8 cellular contexts compared by ENCODE assay signal in the genomic region with DNA sequence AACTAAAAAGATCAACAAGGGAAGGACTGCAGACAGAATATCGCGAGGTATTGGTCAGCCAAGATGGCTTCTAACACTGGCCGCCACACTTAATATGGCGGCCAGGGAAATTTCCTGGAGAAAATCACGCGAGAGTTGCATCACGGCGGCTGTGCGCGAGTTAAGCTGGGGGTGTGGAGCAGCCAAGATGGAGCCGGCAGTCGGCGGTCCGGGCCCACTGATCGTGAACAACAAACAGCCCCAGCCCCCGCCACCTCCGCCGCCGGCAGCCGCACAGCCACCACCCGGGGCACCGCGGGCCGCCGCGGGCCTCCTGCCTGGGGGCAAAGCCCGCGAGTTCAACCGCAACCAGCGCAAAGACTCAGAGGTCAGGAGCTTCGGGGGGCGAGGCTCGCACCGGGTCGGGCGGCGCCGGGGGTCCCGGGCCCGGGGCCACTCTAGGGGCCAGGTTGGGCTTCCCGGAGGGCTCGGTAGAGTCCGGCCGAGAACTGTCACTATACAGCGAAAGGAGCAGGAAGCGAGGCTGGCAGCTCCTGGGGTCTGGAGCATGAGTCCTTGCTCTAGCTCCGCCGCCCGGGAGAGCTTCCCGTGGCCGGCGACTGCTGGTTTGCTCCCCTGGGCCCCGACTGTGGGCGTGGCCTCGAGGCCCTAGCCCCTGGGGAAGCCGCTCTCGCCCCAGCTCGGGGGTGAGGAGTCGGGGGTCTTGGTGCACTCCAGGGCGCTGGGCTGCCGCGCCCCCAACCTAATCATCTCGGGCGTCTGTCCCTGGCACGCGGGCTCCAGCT. TPM values are rescaled to one million over a fixed set of nuclear protein-coding genes. Genes with fewer than 3 reads are reported as not detected.
DNase-seq lines count a peak whose midpoint lies in the region; ATAC-seq and TF ChIP-seq lines count a peak whose summit lies in the region.

A gene with protein sequence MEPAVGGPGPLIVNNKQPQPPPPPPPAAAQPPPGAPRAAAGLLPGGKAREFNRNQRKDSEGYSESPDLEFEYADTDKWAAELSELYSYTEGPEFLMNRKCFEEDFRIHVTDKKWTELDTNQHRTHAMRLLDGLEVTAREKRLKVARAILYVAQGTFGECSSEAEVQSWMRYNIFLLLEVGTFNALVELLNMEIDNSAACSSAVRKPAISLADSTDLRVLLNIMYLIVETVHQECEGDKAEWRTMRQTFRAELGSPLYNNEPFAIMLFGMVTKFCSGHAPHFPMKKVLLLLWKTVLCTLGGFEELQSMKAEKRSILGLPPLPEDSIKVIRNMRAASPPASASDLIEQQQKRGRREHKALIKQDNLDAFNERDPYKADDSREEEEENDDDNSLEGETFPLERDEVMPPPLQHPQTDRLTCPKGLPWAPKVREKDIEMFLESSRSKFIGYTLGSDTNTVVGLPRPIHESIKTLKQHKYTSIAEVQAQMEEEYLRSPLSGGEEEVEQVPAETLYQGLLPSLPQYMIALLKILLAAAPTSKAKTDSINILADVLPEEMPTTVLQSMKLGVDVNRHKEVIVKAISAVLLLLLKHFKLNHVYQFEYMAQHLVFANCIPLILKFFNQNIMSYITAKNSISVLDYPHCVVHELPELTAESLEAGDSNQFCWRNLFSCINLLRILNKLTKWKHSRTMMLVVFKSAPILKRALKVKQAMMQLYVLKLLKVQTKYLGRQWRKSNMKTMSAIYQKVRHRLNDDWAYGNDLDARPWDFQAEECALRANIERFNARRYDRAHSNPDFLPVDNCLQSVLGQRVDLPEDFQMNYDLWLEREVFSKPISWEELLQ (plus strand): TSS at position 174 of the 785 bp plus-strand sequence. CDS start 14 bp downstream, at position 188.

- H2AK5ac ChIP-seq in trophoblast cell (ENCODE audit: low read length) = peak within 1 kb of the TSS; percentile 66

- H3K9me3 ChIP-seq in cardiac muscle cell (ENCODE audit: low read depth) = no peaks in the 10 kb centered on the region
- no peaks in the 10 kb centered on the region for H3K9me3 ChIP-seq in trophoblast cell (ENCODE audit: insufficient read depth, low read depth, low read length)
- no peaks in the 10 kb centered on the region for H3K9me3 ChIP-seq in transverse colon

- TF ChIP-seq POLR2A in GM10847 (IDR thresholded peaks at IDR 0.05; ENCODE audit: extremely low read depth, insufficient read length) (peak; percentile 79), transverse colon (IDR thresholded peaks at IDR 0.05) (peak; percentile 64)

- peak within 1 kb of the TSS; percentile 97 for H4K8ac ChIP-seq in trophoblast cell (ENCODE audit: low read depth, low read length)

- peak within 1 kb of the TSS; percentile 78 for H3K4me2 ChIP-seq in trophoblast cell (ENCODE audit: low read length)

- H2BK5ac ChIP-seq in trophoblast cell (ENCODE audit: low read depth, low read length, poor library complexity) = peak within 1 kb of the TSS; percentile 92

- H2BK120ac ChIP-seq in trophoblast cell (ENCODE audit: insufficient read depth, low read length, poor library complexity) = peak within 1 kb of the TSS; percentile 96

- peaks cover 8% of the 10 kb centered on the region for H3K4me1 ChIP-seq in cardiac muscle cell (ENCODE audit: low read depth)
- no peaks in the 10 kb centered on the region for H3K4me1 ChIP-seq in trophoblast cell (ENCODE audit: control insufficient read depth in 1 of 2, insufficient read depth in 2 of 2, low read length in 2 of 2)
- peaks cover 4 to 23% (median 16%) of the 10 kb centered on the region in 4 donors for H3K4me1 ChIP-seq in transverse colon

- H3K36me3 ChIP-seq in cardiac muscle cell (peaks cover 15% of the 10 kb centered on the region), trophoblast cell (ENCODE audit: control insufficient read depth in 1 of 2, insufficient read depth in 2 of 2, low read length in 2 of 2) (peaks cover 15 to 17% of the 10 kb centered on the region in 2 experiments), transverse colon (peaks cover 0 to 16% (median 7%) of the 10 kb centered on the region in 4 donors)

- H3K18ac ChIP-seq in trophoblast cell (ENCODE audit: low read length) = peak within 1 kb of the TSS; percentile 99

- DNase-seq in NCI-H1417 (lab: John Stamatoyannopoulos, UW) (peak; percentile 94 to 97 (median 96)), SW 1271 (lab: John Stamatoyannopoulos, UW) (peak; percentile 67 to 93), cardiac muscle cell (ENCODE audit: low read depth in 1 of 2, low spot score in 1 of 2) (peak; percentile 95 to 98), trophoblast cell (peak; percentile 93 to 99), transverse colon (peak; percentile 95)
- peak; percentile 79 for DNase-seq in activated naive CD8-positive, alpha-beta T cell treated with anti-CD3 and anti-CD28 coated beads, Interleukin-2, amount 50 U/mL, for 16 hours (ENCODE audit: low read depth, low spot score)

- H2AFZ ChIP-seq in trophoblast cell (ENCODE audit: insufficient read depth, low read length, poor library complexity) = peak within 1 kb of the TSS; percentile 96

- H3K4ac ChIP-seq in trophoblast cell (ENCODE audit: low read depth, low read length) = peak within 1 kb of the TSS; percentile 91

- in situ Hi-C loops in transverse colon (cut with MboI; ENCODE audit: low pct_ligation_motif_present in 1 of 4, low pct_unique_long_range_greater_than_20kb in 1 of 4, low sequenced_read_pairs in 3 of 4) = loop anchor here in 1 of 4 donors (25.0 kb wide), 1 partner anchor 303 kb away; the partner anchor contains the start of gene RBM15

- H4K91ac ChIP-seq in trophoblast cell (ENCODE audit: low read depth, low read length) = peak within 1 kb of the TSS; percentile 96

- intact Hi-C loops in transverse colon (cut with DNase I; ENCODE audit: low total_unique reads) = no loop called here

- H3K79me2 ChIP-seq in trophoblast cell (ENCODE audit: control insufficient read depth, insufficient read depth, low read length, poor library complexity) = peaks cover 5% of the 10 kb centered on the region

- ATAC-seq in HG02678 (IDR thresholded peaks at IDR 0.05; ENCODE audit: unreplicated experiment) = peak; percentile 90

- H3K27ac ChIP-seq in cardiac muscle cell (peak within 1 kb of the TSS; percentile 96), trophoblast cell (ENCODE audit: low read depth, low read length) (peak within 1 kb of the TSS; percentile 80), transverse colon (peak within 1 kb of the TSS; percentile 93 to 96 (median 94))

- TF ChIP-seq CTCF in cardiac muscle cell (IDR thresholded peaks at IDR 0.05; ENCODE audit: low read depth, low read length) (no peak), transverse colon (IDR thresholded peaks at IDR 0.05) (no peak)

- peak within 1 kb of the TSS; percentile 50 for H2BK12ac ChIP-seq in trophoblast cell (ENCODE audit: low read length)

- no peaks in the 10 kb centered on the region for H3K27me3 ChIP-seq in cardiac muscle cell
- no peaks in the 10 kb centered on the region for H3K27me3 ChIP-seq in trophoblast cell (ENCODE audit: insufficient read depth, low read length)
- no peaks in the 10 kb centered on the region for H3K27me3 ChIP-seq in transverse colon

- H3K79me1 ChIP-seq in trophoblast cell (ENCODE audit: low read length) = peaks cover 9% of the 10 kb centered on the region

- H3K14ac ChIP-seq in trophoblast cell (ENCODE audit: low read length) = peak within 1 kb of the TSS; percentile 94

- no peak for TF ChIP-seq EP300 in transverse colon (IDR thresholded peaks at IDR 0.05; ENCODE audit: low read depth)

- H3K23ac ChIP-seq in trophoblast cell (ENCODE audit: low read length) = no peak within 1 kb of the TSS

- no CpG with 5 or more reads among the region's 66 CpGs for WGBS in trophoblast cell (ENCODE audit: extremely low coverage, insufficient coverage, insufficient read length)
- 0% methylated on average over 2 to 37 of the region's 66 CpGs for WGBS in transverse colon (ENCODE audit: low coverage in 1 of 2), 2 donors

- H4K12ac ChIP-seq in trophoblast cell (ENCODE audit: low read depth, low read length) = peak within 1 kb of the TSS; percentile 99

- peak within 1 kb of the TSS; percentile 98 for H3K9ac ChIP-seq in trophoblast cell (ENCODE audit: low read length)

- H3K4me3 ChIP-seq in cardiac muscle cell (peak within 1 kb of the TSS; percentile 98), trophoblast cell (ENCODE audit: low read depth, low read length) (peak within 1 kb of the TSS; percentile 97), transverse colon (peak within 1 kb of the TSS; percentile 90 to 99 (median 99))

RNA-seq across cellular contexts. Expression of the gene that starts here (rescaled TPM):
- total RNA-seq in cardiac muscle cell = 70.9 and 78.3 TPM in 2 replicates
- 40.2 and 57.8 TPM in 2 replicates for polyA plus RNA-seq in cardiac muscle cell
- polyA plus RNA-seq in trophoblast cell (2013) = 22.7 and 23.9 TPM in 2 replicates
- total RNA-seq in transverse colon = 10 to 100 TPM; 32.6 to 72.2 (median 58.7) TPM

Comparison
In these comparisons a context has a peak if more than half of its experiments do, and no peak if none do; other contexts are left out.
1. Peak in every context shown above with its lines: DNase-seq, ATAC-seq, H3K4me3 ChIP-seq and H3K27ac ChIP-seq.